1 cellular context compared by ENCODE assay signal in the genomic region with DNA sequence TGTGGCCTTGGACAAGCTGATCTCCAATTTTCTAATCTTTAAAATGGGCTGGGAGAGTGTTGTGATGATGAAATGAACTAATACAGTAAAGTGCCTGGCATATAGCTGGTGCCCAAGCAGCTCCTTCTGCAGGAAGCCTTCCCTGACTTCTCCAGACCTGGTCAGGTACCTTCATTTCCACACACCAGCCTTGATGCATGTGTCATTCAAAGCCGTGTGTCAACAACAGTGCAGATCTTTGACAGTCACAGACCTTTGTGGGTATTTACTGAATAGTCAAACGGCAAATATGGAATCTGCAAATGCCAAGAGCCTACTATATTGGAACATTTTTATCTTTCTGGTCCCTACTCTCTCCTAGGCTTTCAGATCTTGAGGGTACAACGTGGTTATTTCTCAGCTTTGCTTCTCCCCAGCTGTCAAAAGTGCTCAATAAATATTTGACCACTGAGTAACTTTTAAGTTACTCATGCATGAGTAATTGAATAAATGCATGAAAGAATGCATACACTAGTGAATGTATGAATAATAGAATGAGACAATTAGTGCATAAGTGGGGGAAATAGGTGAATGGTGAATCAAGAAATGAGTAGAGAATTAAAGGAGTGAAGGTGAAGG.
A peak's percentile ranks its signal among the peaks of the same experiment; 100 is the strongest.
TF ChIP-seq lines count a peak whose summit lies in the region.

No MANE protein-coding gene starts in this region.

TF ChIP-seq in IMR-90, 13 proteins besides CTCF, POLR2A, EP300 and RAD21 (continued from another document):
- TF ChIP-seq MAZ (IDR thresholded peaks at IDR 0.05; ENCODE audit: borderline replicate concordance, low read depth, low read length) (no peak), SMC3 (IDR thresholded peaks at IDR 0.05; ENCODE audit: low read depth, low read length) (no peak), MAFK (IDR thresholded peaks at IDR 0.05; ENCODE audit: low read depth, low read length) (peak; percentile 25; the same call in 1 of the 2 replicates), FOS (IDR thresholded peaks at IDR 0.05; ENCODE audit: low read depth, low read length) (peak; percentile 77), MXI1 (IDR thresholded peaks at IDR 0.05; ENCODE audit: borderline replicate concordance, low read depth, low read length) (peak; percentile 76; the same call in 1 of the 2 replicates)
